Comparison of ENCODE assay signal across 24 cellular contexts in the genomic region with DNA sequence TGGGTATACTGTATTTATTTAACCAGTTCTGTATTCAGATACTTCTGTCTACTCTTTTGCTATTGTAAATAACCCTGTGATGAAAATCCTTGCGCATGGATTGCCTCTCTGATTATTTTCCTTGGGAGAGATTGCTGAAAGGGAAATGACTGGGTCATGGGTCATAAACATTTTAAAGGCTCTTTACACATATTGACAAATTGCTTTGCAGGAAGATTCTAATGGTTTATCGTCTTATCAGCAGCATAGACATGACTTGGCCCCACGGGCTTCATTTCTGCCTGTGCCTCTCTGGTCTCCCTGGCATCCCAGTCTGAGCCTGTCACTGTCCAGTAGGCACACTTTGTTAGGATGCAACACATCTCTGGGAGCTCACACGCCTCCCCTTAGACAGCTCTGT. TPM values are rescaled to one million over a fixed set of nuclear protein-coding genes. Genes with fewer than 3 reads are reported as not detected.
DNase-seq lines count a peak whose midpoint lies in the region; FAIRE-seq and TF ChIP-seq lines count a peak whose summit lies in the region.
"Had no signal": no experiment of that assay in that cellular context is flagged by ENCODE, and none has a peak within 500 bp of the region (broad histone marks: within the 10 kb centered on the region; RNA-seq: fewer than 3 reads in every experiment).

No MANE protein-coding gene starts in this region.

- no peaks in the 10 kb centered on the region for H3K27me3 Mint-ChIP-seq in activated CD4-positive, alpha-beta T cell treated with anti-CD3 and anti-CD28 coated beads, Interleukin-2, amount 10 ng/mL, durations not matched to agents 24 days and 14 days
- H3K27me3 Mint-ChIP-seq in CD14-positive monocyte (ENCODE audit: low read depth in 3 of 3): no peaks in the 10 kb centered on the region
- H3K27me3 Mint-ChIP-seq: activated B cell treated with CpG ODN at 0.5 μM for 24 hours had no signal

- H3K36me3 ChIP-seq in spleen: peaks cover 0 to 70% (median 0%) of the 10 kb centered on the region in 6 donors
- H3K36me3 ChIP-seq: pancreas, SJSA1 had no signal

- H3K4me3 ChIP-seq in spleen: no peak overlapping the region
- H3K4me3 ChIP-seq: A549, pancreas, SJSA1, upper lobe of left lung had no signal

- WGBS in spleen, 5 donors: 70 to 82% (median 80%) methylated on average over 4 of the region's 4 CpGs

- intact Hi-C loops in activated CD4-positive, alpha-beta T cell treated with anti-CD3 and anti-CD28 coated beads, Interleukin-2, amount 10 ng/mL, durations not matched to agents 24 days and 14 days (cut with micrococcal nuclease): loop anchor here (2.0 to 10.0 kb wide), 5 partner anchors 69 to 869 kb away; partner anchors contain the start of genes AKNA, CDC26 and PRPF4
- intact Hi-C loops in spleen (cut with DNase I; ENCODE audit: low total_unique reads) (loop anchor here (10.0 kb wide), 1 partner anchor 59 kb away; no protein-coding TSS in a partner anchor), CD14-positive monocyte (cut with micrococcal nuclease) (no loop called here)

- H3K27ac ChIP-seq in VCaP (peak overlapping the region; percentile 62), spleen (peak overlapping the region in 5 of 8 donors; percentile 15 to 81 (median 69))
- H3K27ac ChIP-seq: SJSA1, upper lobe of left lung had no signal

- H3K9me3 Mint-ChIP-seq in activated CD4-positive, alpha-beta T cell treated with anti-CD3 and anti-CD28 coated beads, Interleukin-2, amount 10 ng/mL, durations not matched to agents 24 days and 14 days: no peaks in the 10 kb centered on the region
- peaks cover 0 to 2% (median 0%) of the 10 kb centered on the region in 7 donors for H3K9me3 Mint-ChIP-seq in CD14-positive monocyte
- H3K9me3 Mint-ChIP-seq: activated B cell treated with CpG ODN at 0.5 μM for 24 hours; activated naive CD4-positive, alpha-beta T cell treated with anti-CD3 and anti-CD28 coated beads, Interleukin-2, amount 50 U/mL, for 72 hours; nephron had no signal

- H3K4me1 Mint-ChIP-seq in activated CD4-positive, alpha-beta T cell treated with anti-CD3 and anti-CD28 coated beads, Interleukin-2, amount 10 ng/mL, durations not matched to agents 24 days and 14 days: peaks cover 81% of the 10 kb centered on the region
- H3K4me1 Mint-ChIP-seq in CD14-positive monocyte: peaks cover 27% of the 10 kb centered on the region

- no peak for DNase-seq in activated CD4-positive, alpha-beta T cell treated with anti-CD3 and anti-CD28 coated beads, Interleukin-2, amount 10 ng/mL, durations not matched to agents 24 days and 14 days
- no peak for DNase-seq in activated CD4-positive, alpha-beta T cell treated with anti-CD3 and anti-CD28 coated beads, Interleukin-2, amount 50 U/mL, for 4 hours
- peak; percentile 47 for DNase-seq in fibroblast of peridontal ligament (ENCODE audit: extremely low read depth)
- peak; percentile 58 for DNase-seq in spleen
- DNase-seq in D721Med (ENCODE audit: insufficient read length, low spot score): no peak
- no peak for DNase-seq in iPS-NIHi11 (ENCODE audit: low spot score)
- DNase-seq in CD14-positive monocyte (ENCODE audit: low spot score): no peak
- DNase-seq: activated B cell treated with CpG ODN at 0.5 μM for 24 hours; activated T-cell treated with anti-CD3 and anti-CD28 coated beads, Interleukin-2, amount 50 U/mL, for 48 hours; DMS 273 treated with DMSO at 0.1 percent for 48 hours; KBM-7; mesendoderm; NCI-H1694; NCI-H2171; NCI-H524; pancreas; right cardiac atrium; stimulated activated CD4-positive, alpha-beta T cell treated with anti-CD3 and anti-CD28 coated beads, Interleukin-12 subunit alpha, Interleukin-12 subunit beta, amount 100 ng/mL, for 4 hours; upper lobe of left lung had no signal

- H3K27me3 ChIP-seq in spleen (replicated peaks in 1 of 7): no peaks in the 10 kb centered on the region
- H3K27me3 ChIP-seq: pancreas, SJSA1, upper lobe of left lung had no signal

- TF ChIP-seq CTCF in VCaP (conservative IDR thresholded peaks at IDR 0.05) (no peak), spleen (IDR thresholded peaks at IDR 0.05 in 8 of 11, conservative IDR thresholded peaks at IDR 0.05 in 3 of 11) (no peak), D721Med (IDR thresholded peaks at IDR 0.05; ENCODE audit: insufficient read depth, missing control alignments) (no peak), CD14-positive monocyte (IDR thresholded peaks at IDR 0.05) (no peak)

- H3K4me1 ChIP-seq in spleen: peaks cover 29 to 100% (median 89%) of the 10 kb centered on the region in 6 donors

- no peak for TF ChIP-seq POLR2A in spleen (IDR thresholded peaks at IDR 0.05)

- H3K36me3 Mint-ChIP-seq in activated CD4-positive, alpha-beta T cell treated with anti-CD3 and anti-CD28 coated beads, Interleukin-2, amount 10 ng/mL, durations not matched to agents 24 days and 14 days (ENCODE audit: low read depth): peaks cover 26% of the 10 kb centered on the region
- peaks cover 0 to 1% of the 10 kb centered on the region in 2 donors for H3K36me3 Mint-ChIP-seq in CD14-positive monocyte

- no peaks in the 10 kb centered on the region for H3K9me3 ChIP-seq in spleen
- H3K9me3 ChIP-seq: A549, pancreas, SJSA1, upper lobe of left lung had no signal

- no peak for FAIRE-seq in D721Med (lab: Jason Lieb, UNC)
- FAIRE-seq: A549, pancreas had no signal

- no peak overlapping the region for H3K4me3 Mint-ChIP-seq in activated CD4-positive, alpha-beta T cell treated with anti-CD3 and anti-CD28 coated beads, Interleukin-2, amount 10 ng/mL, durations not matched to agents 24 days and 14 days
- no peak overlapping the region for H3K4me3 Mint-ChIP-seq in CD14-positive monocyte
- H3K4me3 Mint-ChIP-seq: activated B cell treated with CpG ODN at 0.5 μM for 24 hours, nephron had no signal

- peak overlapping the region; percentile 60 for H3K27ac Mint-ChIP-seq in activated CD4-positive, alpha-beta T cell treated with anti-CD3 and anti-CD28 coated beads, Interleukin-2, amount 10 ng/mL, durations not matched to agents 24 days and 14 days
- peak overlapping the region in 1 of 7 donors; percentile 26 for H3K27ac Mint-ChIP-seq in CD14-positive monocyte
- H3K27ac Mint-ChIP-seq: activated B cell treated with CpG ODN at 0.5 μM for 24 hours had no signal

RNA-seq across cellular contexts. Expression of gene RGS3, which starts 52.3 kb away (rescaled TPM):
- total RNA-seq in activated CD4-positive, alpha-beta T cell treated with anti-CD3 and anti-CD28 coated beads, Interleukin-2, amount 10 ng/mL, durations not matched to agents 24 days and 14 days: 113 and 122 TPM in 2 replicates
- 100 to 1,000 TPM in 1 of 7 donors, 10 to 100 TPM in 6; 63.2 to 122 (median 84.4) TPM for total RNA-seq in spleen
- polyA plus RNA-seq in spleen: 10 to 100 TPM; 17.5 to 48.3 (median 26.5) TPM
- polyA plus RNA-seq in CD14-positive monocyte: 10 to 100 TPM in 1 of 2 donors, 1 to 10 TPM in 1; 9.1 to 15.8 TPM

Comparison
In these comparisons a context has a peak if more than half of its experiments do, and no peak if none do; other contexts are left out.
1. DNase-seq: peak in fibroblast of peridontal ligament (single experiment) and spleen (single experiment); none in activated CD4-positive, alpha-beta T cell treated with anti-CD3 and anti-CD28 coated beads, Interleukin-2, amount 10 ng/mL, durations not matched to agents 24 days and 14 days (single experiment), activated CD4-positive, alpha-beta T cell treated with anti-CD3 and anti-CD28 coated beads, Interleukin-2, amount 50 U/mL, for 4 hours (0 of 2), D721Med (single experiment), iPS-NIHi11 (single experiment) and CD14-positive monocyte (single experiment).
2. intact Hi-C loops: an anchor here in activated CD4-positive, alpha-beta T cell treated with anti-CD3 and anti-CD28 coated beads, Interleukin-2, amount 10 ng/mL, durations not matched to agents 24 days and 14 days (2.0 to 10.0 kb wide) and spleen (10.0 kb wide); none called in CD14-positive monocyte.